Comparison of ENCODE assay signal across 10 cellular contexts in genomic region chr17:77188084-77189066, GRCh38. TPM values are rescaled to one million over a fixed set of nuclear protein-coding genes. Genes with fewer than 3 reads are reported as not detected.
DNase-seq lines count a peak whose midpoint lies in the region; ATAC-seq lines count a peak whose summit lies in the region.
"Had no signal": no experiment of that assay in that cellular context is flagged by ENCODE, and none has a peak within 500 bp of the region (broad histone marks: within the 10 kb centered on the region; RNA-seq: fewer than 3 reads in every experiment).

No MANE protein-coding gene starts in this region.

- H3K36me3 Mint-ChIP-seq in activated CD8-positive, alpha-beta T cell treated with anti-CD3 and anti-CD28 coated beads, Interleukin-2, amount 10 ng/mL, durations not matched to agents 7 days and 5 days (ENCODE audit: low read depth): peaks cover 41% of the 10 kb centered on the region

- CTCF ChIA-PET in activated CD8-positive, alpha-beta T cell treated with anti-CD3 and anti-CD28 coated beads, Interleukin-2, amount 10 ng/mL, durations not matched to agents 7 days and 5 days (lab: Charles Lee): interaction anchor here (1.4 to 1.7 kb wide), 3 partner anchors 20 to 97 kb away, joined by 3 to 5 read pairs (median 4); partner anchors contain the start of gene SEC14L1

- intact Hi-C loops in cardiac septum (cut with DNase I): no loop called here

- peaks cover 37% of the 10 kb centered on the region for H3K4me1 Mint-ChIP-seq in activated CD8-positive, alpha-beta T cell treated with anti-CD3 and anti-CD28 coated beads, Interleukin-2, amount 10 ng/mL, durations not matched to agents 7 days and 5 days (ENCODE audit: low read depth)

- H3K9me3 Mint-ChIP-seq in activated CD8-positive, alpha-beta T cell treated with anti-CD3 and anti-CD28 coated beads, Interleukin-2, amount 10 ng/mL, durations not matched to agents 7 days and 5 days (ENCODE audit: insufficient read depth): no peaks in the 10 kb centered on the region

- H3K4me3 Mint-ChIP-seq in activated CD8-positive, alpha-beta T cell treated with anti-CD3 and anti-CD28 coated beads, Interleukin-2, amount 10 ng/mL, durations not matched to agents 7 days and 5 days: peak overlapping the region; percentile 39

- POLR2A ChIA-PET in activated CD8-positive, alpha-beta T cell treated with anti-CD3 and anti-CD28 coated beads, Interleukin-2, amount 10 ng/mL, durations not matched to agents 7 days and 5 days (lab: Charles Lee): interaction anchor here (0.6 to 1.2 kb wide), 4 partner anchors 46 to 452 kb away, joined by 3 to 5 read pairs (median 4); no protein-coding TSS in a partner anchor

- ATAC-seq in GM21515 (IDR thresholded peaks at IDR 0.05; ENCODE audit: unreplicated experiment): peak; percentile 58
- ATAC-seq in activated CD8-positive, alpha-beta T cell treated with anti-CD3 and anti-CD28 coated beads, Interleukin-2, amount 10 ng/mL, durations not matched to agents 7 days and 5 days: no peak
- no peak for ATAC-seq in HG03571 (IDR thresholded peaks at IDR 0.05; ENCODE audit: unreplicated experiment)
- ATAC-seq: left lobe of liver had no signal

- DNase-seq in NCI-H510A treated with DMSO at 0.1 percent for 48 hours (lab: John Stamatoyannopoulos, UW): peak; percentile 30
- DNase-seq in NCI-H510A (lab: John Stamatoyannopoulos, UW): no peak
- no peak for DNase-seq in activated CD8-positive, alpha-beta T cell treated with anti-CD3 and anti-CD28 coated beads, Interleukin-2, amount 10 ng/mL, durations not matched to agents 7 days and 5 days
- DNase-seq in kidney tubule cell (ENCODE audit: low spot score): peak; percentile 16
- DNase-seq in cardiac septum (ENCODE audit: low spot score): no peak
- no peak for DNase-seq in NCI-H526 (lab: John Stamatoyannopoulos, UW)
- DNase-seq: NCI-H748 treated with DMSO at 0.1 percent for 48 hours had no signal

- H3K27me3 Mint-ChIP-seq in activated CD8-positive, alpha-beta T cell treated with anti-CD3 and anti-CD28 coated beads, Interleukin-2, amount 10 ng/mL, durations not matched to agents 7 days and 5 days (ENCODE audit: low read depth): no peaks in the 10 kb centered on the region

- H3K27ac Mint-ChIP-seq in activated CD8-positive, alpha-beta T cell treated with anti-CD3 and anti-CD28 coated beads, Interleukin-2, amount 10 ng/mL, durations not matched to agents 7 days and 5 days: peak overlapping the region; percentile 88

RNA-seq across cellular contexts. Expression of gene SEC14L1, which starts 47.6 kb away (rescaled TPM):
- total RNA-seq in activated CD8-positive, alpha-beta T cell treated with anti-CD3 and anti-CD28 coated beads, Interleukin-2, amount 10 ng/mL, durations not matched to agents 7 days and 5 days: 10 to 100 TPM; 86.5 to 88.8 TPM
- 44.2 TPM for total RNA-seq in cardiac septum

Comparison
In these comparisons a context has a peak if more than half of its experiments do, and no peak if none do; other contexts are left out.
1. DNase-seq: peak in NCI-H510A treated with DMSO at 0.1 percent for 48 hours (single experiment) and kidney tubule cell (single experiment); none in NCI-H510A (single experiment), activated CD8-positive, alpha-beta T cell treated with anti-CD3 and anti-CD28 coated beads, Interleukin-2, amount 10 ng/mL, durations not matched to agents 7 days and 5 days (single experiment), cardiac septum (single experiment) and NCI-H526 (0 of 2).